In the genomic region with DNA sequence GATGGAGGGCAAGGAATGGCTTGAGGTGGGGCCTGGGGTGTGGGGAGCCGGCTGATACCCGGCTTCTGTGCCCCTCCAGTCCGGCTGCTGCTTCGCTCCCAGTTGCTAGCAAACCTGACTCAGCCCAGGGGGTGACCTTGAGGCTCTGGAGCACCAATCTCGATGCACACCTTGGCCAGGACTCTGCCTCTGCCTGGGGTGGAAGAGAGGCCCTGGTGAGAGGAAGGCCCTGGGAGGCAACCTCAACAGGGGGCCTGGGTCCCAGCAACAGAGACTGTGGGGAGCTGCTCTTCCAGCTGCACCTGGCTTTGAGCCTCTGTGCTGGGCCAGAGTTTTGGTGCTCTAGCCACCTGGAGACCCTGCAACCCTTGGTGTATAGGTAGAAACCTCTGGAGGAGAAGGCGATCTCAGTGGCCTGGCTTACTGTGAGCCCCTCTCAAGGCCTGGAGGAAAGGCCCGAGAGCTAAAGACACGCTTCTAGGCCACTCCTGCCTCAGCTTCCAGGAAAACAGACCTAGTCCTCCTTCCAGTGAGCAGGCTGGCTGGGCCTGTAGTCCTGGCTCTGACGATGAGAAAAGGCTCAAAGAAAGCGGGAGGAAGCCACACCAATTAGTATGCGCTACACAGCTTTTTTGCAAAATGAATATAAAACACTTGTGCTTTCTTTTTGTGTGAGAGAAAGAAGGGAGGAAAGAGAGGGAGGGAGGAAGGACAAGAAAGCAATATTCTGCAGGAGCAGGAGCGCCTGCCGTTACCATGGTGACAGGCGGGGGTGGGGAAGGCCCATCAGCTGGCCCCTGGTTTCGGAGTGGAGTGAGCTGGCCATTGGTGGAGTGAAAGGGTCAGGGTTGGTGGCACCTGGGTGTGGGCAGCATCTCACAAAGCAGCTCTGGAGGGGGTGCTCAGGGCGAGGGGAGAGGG, we compare ENCODE assay signal across 9 cellular contexts. TPM values are rescaled to one million over a fixed set of nuclear protein-coding genes. Genes with fewer than 3 reads are reported as not detected.
DNase-seq lines count a peak whose midpoint lies in the region; ATAC-seq and TF ChIP-seq lines count a peak whose summit lies in the region.
"Had no signal": no experiment of that assay in that cellular context is flagged by ENCODE, and none has a peak within 500 bp of the region (broad histone marks: within the 10 kb centered on the region; RNA-seq: fewer than 3 reads in every experiment).

No MANE protein-coding gene starts in this region.

- H3K4me3 ChIP-seq in HEK293 (ENCODE audit: low read depth, low read length) (no peak overlapping the region), skeletal muscle tissue (ENCODE audit: low read length in 3 of 3) (peak overlapping the region in 2 of 3 donors; percentile 29 to 59)

- POLR2A ChIA-PET in HEK293 (lab: Yijun Ruan, JAX): no interaction called here
- POLR2A ChIA-PET in activated CD8-positive, alpha-beta T cell treated with anti-CD3 and anti-CD28 coated beads for 36 hours (lab: Charles Lee): interaction anchor here (1.1 to 2.9 kb wide), 2 partner anchors 13 to 21 kb away, joined by 3 to 10 read pairs; no protein-coding TSS in a partner anchor

- no peaks in the 10 kb centered on the region for H3K27me3 ChIP-seq in skeletal muscle tissue (ENCODE audit: control insufficient read depth in 3 of 3, insufficient read depth in 3 of 3, low read length in 3 of 3)
- H3K27me3 ChIP-seq: neutrophil had no signal

- H3K27ac ChIP-seq in HEK293 (ENCODE audit: extremely low read depth, low read depth, low read length): no peak overlapping the region
- peak overlapping the region; percentile 38 for H3K27ac ChIP-seq in angular gyrus (ENCODE audit: low read depth, low read length)
- peak overlapping the region; percentile 86 for H3K27ac ChIP-seq in skeletal muscle tissue (ENCODE audit: low read depth, low read length)

- no peak overlapping the region for H3K4me3 Mint-ChIP-seq in activated CD8-positive, alpha-beta T cell treated with anti-CD3 and anti-CD28 coated beads for 36 hours

- H3K9me3 Mint-ChIP-seq in activated CD8-positive, alpha-beta T cell treated with anti-CD3 and anti-CD28 coated beads for 36 hours: no peaks in the 10 kb centered on the region

- H3K27ac Mint-ChIP-seq in activated CD8-positive, alpha-beta T cell treated with anti-CD3 and anti-CD28 coated beads for 36 hours: no peak overlapping the region

- no peak for ATAC-seq in HG03460 (IDR thresholded peaks at IDR 0.05; ENCODE audit: unreplicated experiment)
- ATAC-seq in activated CD8-positive, alpha-beta T cell treated with anti-CD3 and anti-CD28 coated beads for 36 hours: no peak

- DNase-seq in iPS-NIHi7 (ENCODE audit: extremely low spot score) (peak; percentile 56), GM10266 (ENCODE audit: extremely low spot score) (no peak), glomerular visceral epithelial cell (ENCODE audit: extremely low spot score) (no peak)
- DNase-seq in activated CD8-positive, alpha-beta T cell treated with anti-CD3 and anti-CD28 coated beads for 36 hours: no peak

- peaks cover 30% of the 10 kb centered on the region for H3K4me1 Mint-ChIP-seq in activated CD8-positive, alpha-beta T cell treated with anti-CD3 and anti-CD28 coated beads for 36 hours (ENCODE audit: low read depth)

- no peak for TF ChIP-seq CTCF in HEK293 (tag by site-specific recombination; IDR thresholded peaks at IDR 0.05)
- no peak for TF ChIP-seq CTCF in activated CD8-positive, alpha-beta T cell treated with anti-CD3 and anti-CD28 coated beads for 36 hours (IDR thresholded peaks at IDR 0.05)
- no peak for TF ChIP-seq CTCF in GM10266 (IDR thresholded peaks at IDR 0.05; ENCODE audit: control insufficient read depth, insufficient read depth, low read depth, missing control alignments)

- H3K9me3 ChIP-seq in HEK293 (ENCODE audit: control insufficient read depth, insufficient read depth, low read depth, low read length) (no peaks in the 10 kb centered on the region), skeletal muscle tissue (ENCODE audit: control insufficient read depth in 3 of 3, low read length in 3 of 3) (no peaks in the 10 kb centered on the region)
- H3K9me3 ChIP-seq: neutrophil had no signal

- no peaks in the 10 kb centered on the region for H3K27me3 Mint-ChIP-seq in activated CD8-positive, alpha-beta T cell treated with anti-CD3 and anti-CD28 coated beads for 36 hours

- intact Hi-C loops in activated CD8-positive, alpha-beta T cell treated with anti-CD3 and anti-CD28 coated beads for 36 hours (cut with micrococcal nuclease): no loop called here

- CTCF ChIA-PET in HEK293 (lab: Yijun Ruan, JAX): interaction anchor here (0.6 to 2.2 kb wide), 2 partner anchors 21 kb away, joined by 3 to 11 read pairs; no protein-coding TSS in a partner anchor
- CTCF ChIA-PET in activated CD8-positive, alpha-beta T cell treated with anti-CD3 and anti-CD28 coated beads for 36 hours (lab: Charles Lee): interaction anchor here (2.9 kb wide), 1 partner anchor 21 kb away, joined by 18 read pairs; no protein-coding TSS in a partner anchor

- H3K36me3 Mint-ChIP-seq in activated CD8-positive, alpha-beta T cell treated with anti-CD3 and anti-CD28 coated beads for 36 hours (ENCODE audit: low read depth): peaks cover 7% of the 10 kb centered on the region

- H3K4me1 ChIP-seq in HEK293 (ENCODE audit: control insufficient read depth, insufficient read depth, low read length): peaks cover 11% of the 10 kb centered on the region; the same call in 1 of the 2 replicates
- H3K4me1 ChIP-seq in skeletal muscle tissue (ENCODE audit: control insufficient read depth in 3 of 3, insufficient read depth in 3 of 3, low read length in 3 of 3): peaks cover 76 to 99% (median 86%) of the 10 kb centered on the region in 3 donors

- H3K36me3 ChIP-seq in HEK293 (ENCODE audit: control insufficient read depth in 2 of 2, insufficient read depth in 1 of 2, low read length in 2 of 2) (peaks cover 0 to 4% of the 10 kb centered on the region in 2 experiments; a peak in 1 of 3 replicates), skeletal muscle tissue (ENCODE audit: control insufficient read depth in 3 of 3, insufficient read depth in 3 of 3, low read length in 3 of 3) (no peaks in the 10 kb centered on the region)

- peak overlapping the region; percentile 25 to 61 (median 29) for H3K9ac ChIP-seq in skeletal muscle tissue (ENCODE audit: low read depth in 1 of 3, low read length in 3 of 3)

TF ChIP-seq in HEK293, 187 proteins besides CTCF, POLR2A, EP300 and RAD21:
- TF ChIP-seq GLIS1 (tag by site-specific recombination; IDR thresholded peaks at IDR 0.05) (peak; percentile 81), ZIC2 (tag by site-specific recombination; IDR thresholded peaks at IDR 0.05) (peak; percentile 49)
- TF ChIP-seq, protein P1, sequence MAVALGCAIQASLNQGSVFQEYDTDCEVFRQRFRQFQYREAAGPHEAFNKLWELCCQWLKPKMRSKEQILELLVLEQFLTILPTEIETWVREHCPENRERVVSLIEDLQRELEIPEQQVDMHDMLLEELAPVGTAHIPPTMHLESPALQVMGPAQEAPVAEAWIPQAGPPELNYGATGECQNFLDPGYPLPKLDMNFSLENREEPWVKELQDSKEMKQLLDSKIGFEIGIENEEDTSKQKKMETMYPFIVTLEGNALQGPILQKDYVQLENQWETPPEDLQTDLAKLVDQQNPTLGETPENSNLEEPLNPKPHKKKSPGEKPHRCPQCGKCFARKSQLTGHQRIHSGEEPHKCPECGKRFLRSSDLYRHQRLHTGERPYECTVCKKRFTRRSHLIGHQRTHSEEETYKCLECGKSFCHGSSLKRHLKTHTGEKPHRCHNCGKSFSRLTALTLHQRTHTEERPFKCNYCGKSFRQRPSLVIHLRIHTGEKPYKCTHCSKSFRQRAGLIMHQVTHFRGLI (tag by site-specific recombination; IDR thresholded peaks at IDR 0.05): no peak

RNA-seq across cellular contexts. Expression of a gene that starts 51.0 kb away (rescaled TPM):
- total RNA-seq in skeletal muscle tissue: 15.1 TPM
- total RNA-seq in activated CD8-positive, alpha-beta T cell treated with anti-CD3 and anti-CD28 coated beads for 36 hours: 10 to 100 TPM; 27.6 TPM
